In genomic region chr3:125143538-125143937, GRCh38 we compare ENCODE assay signal across 25 cellular contexts.
A peak's percentile ranks its signal among the peaks of the same experiment; 100 is the strongest.
DNase-seq lines count a peak whose midpoint lies in the region; ATAC-seq, FAIRE-seq and TF ChIP-seq lines count a peak whose summit lies in the region.
"Had no signal": no experiment of that assay in that cellular context is flagged by ENCODE, and none has a peak within 500 bp of the region (broad histone marks: within the 10 kb centered on the region; RNA-seq: fewer than 3 reads in every experiment).

No MANE protein-coding gene starts in this region.

- peaks cover 3% of the 10 kb centered on the region for H3K9me3 Mint-ChIP-seq in activated CD8-positive, alpha-beta T cell treated with anti-CD3 and anti-CD28 coated beads, Interleukin-2, amount 10 ng/mL, durations not matched to agents 7 days and 5 days (ENCODE audit: insufficient read depth)
- H3K9me3 Mint-ChIP-seq in activated CD8-positive, alpha-beta T cell treated with anti-CD3 and anti-CD28 coated beads for 36 hours, result peaks cover 4% of the 10 kb centered on the region
- H3K9me3 Mint-ChIP-seq in immature natural killer cell (no peaks in the 10 kb centered on the region), osteocyte (ENCODE audit: unreplicated experiment) (no peaks in the 10 kb centered on the region)
- H3K9me3 Mint-ChIP-seq: activated naive CD4-positive, alpha-beta T cell treated with anti-CD3 and anti-CD28 coated beads for 36 hours; stimulated activated naive B cell treated with anti-CD40 and anti-IgM and Interleukin-4, amounts not matched to agents 10 μg/mL and 1 μg/mL and 100 μg/mL, for 72 hours had no signal

- ATAC-seq in activated CD8-positive, alpha-beta T cell treated with anti-CD3 and anti-CD28 coated beads, Interleukin-2, amount 10 ng/mL, durations not matched to agents 7 days and 5 days, result no peak
- ATAC-seq in activated CD8-positive, alpha-beta T cell treated with anti-CD3 and anti-CD28 coated beads for 36 hours, result no peak
- ATAC-seq in Panc1 (no peak), HG02759 (IDR thresholded peaks at IDR 0.05; ENCODE audit: unreplicated experiment) (no peak)
- ATAC-seq: body of pancreas; mucosa of descending colon; stimulated activated naive B cell treated with anti-CD40 and anti-IgM and Interleukin-4, amounts not matched to agents 10 μg/mL and 1 μg/mL and 100 μg/mL, for 72 hours had no signal

- CTCF ChIA-PET in activated CD8-positive, alpha-beta T cell treated with anti-CD3 and anti-CD28 coated beads, Interleukin-2, amount 10 ng/mL, durations not matched to agents 7 days and 5 days (lab: Charles Lee), result interaction anchor here (1.3 kb wide), 1 partner anchor 91 kb away, joined by 3 read pairs; no protein-coding TSS in a partner anchor
- CTCF ChIA-PET in activated CD8-positive, alpha-beta T cell treated with anti-CD3 and anti-CD28 coated beads for 36 hours (lab: Charles Lee), result no interaction called here
- CTCF ChIA-PET in Panc1 (lab: Charles Lee), result no interaction called here

- POLR2A ChIA-PET in activated CD8-positive, alpha-beta T cell treated with anti-CD3 and anti-CD28 coated beads, Interleukin-2, amount 10 ng/mL, durations not matched to agents 7 days and 5 days (lab: Charles Lee), result no interaction called here
- POLR2A ChIA-PET in activated CD8-positive, alpha-beta T cell treated with anti-CD3 and anti-CD28 coated beads for 36 hours (lab: Charles Lee), result interaction anchor here (0.6 kb wide), 1 partner anchor 192 kb away, joined by 3 read pairs; no protein-coding TSS in a partner anchor
- POLR2A ChIA-PET in Panc1 (lab: Charles Lee), result no interaction called here

- peaks cover 8% of the 10 kb centered on the region for H3K36me3 Mint-ChIP-seq in activated CD8-positive, alpha-beta T cell treated with anti-CD3 and anti-CD28 coated beads, Interleukin-2, amount 10 ng/mL, durations not matched to agents 7 days and 5 days (ENCODE audit: low read depth)
- H3K36me3 Mint-ChIP-seq in activated CD8-positive, alpha-beta T cell treated with anti-CD3 and anti-CD28 coated beads for 36 hours (ENCODE audit: low read depth), result peaks cover 3% of the 10 kb centered on the region
- H3K36me3 Mint-ChIP-seq in immature natural killer cell (no peaks in the 10 kb centered on the region), osteocyte (ENCODE audit: unreplicated experiment) (no peaks in the 10 kb centered on the region)

- TF ChIP-seq POLR2A in GM12891 (IDR thresholded peaks at IDR 0.05; ENCODE audit: low read depth, low read length), result no peak

- H3K4me3 ChIP-seq in Panc1 (ENCODE audit: low read depth in 2 of 2, low read length in 2 of 2) (no peak overlapping the region), WERI-Rb-1 (ENCODE audit: low read depth, low read length) (no peak overlapping the region)
- H3K4me3 ChIP-seq: body of pancreas, mucosa of descending colon, SJCRH30 had no signal

- BruUV-seq in Panc1 (replicated peaks; lab: Mats Ljungman, UMichigan), result no TSS peak

- intact Hi-C loops in activated CD8-positive, alpha-beta T cell treated with anti-CD3 and anti-CD28 coated beads for 36 hours (cut with micrococcal nuclease), result loop anchor here (5.0 kb wide), 1 partner anchor 91 kb away; no protein-coding TSS in a partner anchor
- intact Hi-C loops in Panc1 (cut with micrococcal nuclease; ENCODE audit: unreplicated experiment), result no loop called here

- H3K4me1 Mint-ChIP-seq in activated CD8-positive, alpha-beta T cell treated with anti-CD3 and anti-CD28 coated beads, Interleukin-2, amount 10 ng/mL, durations not matched to agents 7 days and 5 days (ENCODE audit: low read depth), result peaks cover 83% of the 10 kb centered on the region
- peaks cover 43% of the 10 kb centered on the region for H3K4me1 Mint-ChIP-seq in activated CD8-positive, alpha-beta T cell treated with anti-CD3 and anti-CD28 coated beads for 36 hours (ENCODE audit: low read depth)
- H3K4me1 Mint-ChIP-seq in immature natural killer cell (peaks cover 71 to 84% of the 10 kb centered on the region in 2 donors), osteocyte (ENCODE audit: unreplicated experiment) (peaks cover 74% of the 10 kb centered on the region)

- no peaks in the 10 kb centered on the region for H3K36me3 ChIP-seq in Panc1 (ENCODE audit: control insufficient read depth, insufficient read depth, low read length)
- H3K36me3 ChIP-seq in WERI-Rb-1, result no peaks in the 10 kb centered on the region
- H3K36me3 ChIP-seq: SJCRH30 had no signal

- H3K27ac Mint-ChIP-seq in activated CD8-positive, alpha-beta T cell treated with anti-CD3 and anti-CD28 coated beads, Interleukin-2, amount 10 ng/mL, durations not matched to agents 7 days and 5 days, result peak overlapping the region; percentile 97
- H3K27ac Mint-ChIP-seq in activated CD8-positive, alpha-beta T cell treated with anti-CD3 and anti-CD28 coated beads for 36 hours, result no peak overlapping the region
- H3K27ac Mint-ChIP-seq in immature natural killer cell (peak overlapping the region; percentile 38 to 92 (median 69)), osteocyte (ENCODE audit: unreplicated experiment) (peak overlapping the region; percentile 79)
- H3K27ac Mint-ChIP-seq: activated naive CD4-positive, alpha-beta T cell treated with anti-CD3 and anti-CD28 coated beads for 36 hours had no signal

- TF ChIP-seq CTCF in activated CD8-positive, alpha-beta T cell treated with anti-CD3 and anti-CD28 coated beads for 36 hours (IDR thresholded peaks at IDR 0.05), result no peak
- TF ChIP-seq CTCF in Panc1 (IDR thresholded peaks at IDR 0.05) (no peak), osteocyte (IDR thresholded peaks at IDR 0.05) (no peak), WERI-Rb-1 (IDR thresholded peaks at IDR 0.05; ENCODE audit: low read depth, low read length) (no peak)

- no peak overlapping the region for H3K4me3 Mint-ChIP-seq in activated CD8-positive, alpha-beta T cell treated with anti-CD3 and anti-CD28 coated beads, Interleukin-2, amount 10 ng/mL, durations not matched to agents 7 days and 5 days
- no peak overlapping the region for H3K4me3 Mint-ChIP-seq in activated CD8-positive, alpha-beta T cell treated with anti-CD3 and anti-CD28 coated beads for 36 hours
- H3K4me3 Mint-ChIP-seq in immature natural killer cell, result peak overlapping the region in 1 of 5 donors; percentile 59
- no peak overlapping the region for H3K4me3 Mint-ChIP-seq in osteocyte (ENCODE audit: unreplicated experiment)
- H3K4me3 Mint-ChIP-seq: activated naive CD4-positive, alpha-beta T cell treated with anti-CD3 and anti-CD28 coated beads for 36 hours had no signal

- peaks cover 9% of the 10 kb centered on the region for H3K4me1 ChIP-seq in Panc1 (ENCODE audit: control insufficient read depth, insufficient read depth, low read length)

- DNase-seq in activated CD8-positive, alpha-beta T cell treated with anti-CD3 and anti-CD28 coated beads, Interleukin-2, amount 10 ng/mL, durations not matched to agents 7 days and 5 days, result no peak
- DNase-seq in activated CD8-positive, alpha-beta T cell treated with anti-CD3 and anti-CD28 coated beads for 36 hours, result no peak
- DNase-seq in Panc1 (ENCODE audit: low read depth, low spot score), result no peak
- DNase-seq in immature natural killer cell, result no peak
- DNase-seq in osteocyte (ENCODE audit: extremely low spot score, unreplicated experiment), result no peak
- no peak for DNase-seq in GM12891 (ENCODE audit: insufficient read length, low spot score)
- DNase-seq in WERI-Rb-1, result no peak
- DNase-seq: activated CD4-positive, alpha-beta T cell treated with anti-CD3 and anti-CD28 coated beads, Interleukin-2, amount 50 U/mL, for 48 hours; activated naive CD4-positive, alpha-beta T cell treated with anti-CD3 and anti-CD28 coated beads for 36 hours; activated T-cell treated with anti-CD3 and anti-CD28 coated beads, Interleukin-2, amount 50 U/mL, for 1 hour; AML-193; body of pancreas; Calu3; cortex of kidney; EL; foreskin melanocyte; kidney; mucosa of descending colon; NCI-H526; nucleus accumbens; stimulated activated CD4-positive, alpha-beta T cell treated with anti-CD3 and anti-CD28 coated beads, Interleukin-15, amount 100 ng/mL, for 24 hours; stimulated activated naive B cell treated with anti-CD40 and anti-IgM and Interleukin-4, amounts not matched to agents 10 μg/mL and 1 μg/mL and 100 μg/mL, for 72 hours had no signal

- no peak for FAIRE-seq in GM12891 (lab: Jason Lieb, UNC)
- FAIRE-seq: kidney had no signal

- no peaks in the 10 kb centered on the region for H3K9me3 ChIP-seq in Panc1 (ENCODE audit: control insufficient read depth, insufficient read depth, low read depth, low read length)
- H3K9me3 ChIP-seq in WERI-Rb-1 (ENCODE audit: severe bottlenecking), result no peaks in the 10 kb centered on the region
- H3K9me3 ChIP-seq: body of pancreas, mucosa of descending colon, SJCRH30 had no signal

- in situ Hi-C loops in Panc1 (cut with HindIII; ENCODE audit: low pct_unique_long_range_greater_than_20kb, low sequenced_read_pairs), result no loop called here

- H3K27me3 Mint-ChIP-seq in activated CD8-positive, alpha-beta T cell treated with anti-CD3 and anti-CD28 coated beads, Interleukin-2, amount 10 ng/mL, durations not matched to agents 7 days and 5 days (ENCODE audit: low read depth), result peaks cover 7% of the 10 kb centered on the region
- peaks cover 16% of the 10 kb centered on the region for H3K27me3 Mint-ChIP-seq in activated CD8-positive, alpha-beta T cell treated with anti-CD3 and anti-CD28 coated beads for 36 hours
- H3K27me3 Mint-ChIP-seq in immature natural killer cell (ENCODE audit: low read depth in 3 of 3), result peaks cover 4 to 11% (median 4%) of the 10 kb centered on the region in 3 donors
- no peaks in the 10 kb centered on the region for H3K27me3 Mint-ChIP-seq in osteocyte (ENCODE audit: unreplicated experiment)

- H3K27ac ChIP-seq in Panc1 (ENCODE audit: low read length) (peak overlapping the region; percentile 60), WERI-Rb-1 (no peak overlapping the region)
- H3K27ac ChIP-seq: 22Rv1, body of pancreas, SJCRH30 had no signal

- H3K27me3 ChIP-seq in Panc1 (ENCODE audit: control insufficient read depth, insufficient read depth, low read length) (no peaks in the 10 kb centered on the region), WERI-Rb-1 (ENCODE audit: insufficient read depth, low read depth, severe bottlenecking) (no peaks in the 10 kb centered on the region)
- H3K27me3 ChIP-seq: body of pancreas, SJCRH30 had no signal

TF ChIP-seq in GM12891, 5 proteins besides CTCF, POLR2A, EP300 and RAD21:
- TF ChIP-seq POLR2AphosphoS5 (IDR thresholded peaks at IDR 0.05; ENCODE audit: low read depth, low read length), result no peak
- TF ChIP-seq TAF1 (IDR thresholded peaks at IDR 0.05; ENCODE audit: low read depth, low read length), result no peak
- no peak for TF ChIP-seq PAX5 (IDR thresholded peaks at IDR 0.05; ENCODE audit: insufficient read depth, low read length, severe bottlenecking)
- no peak for TF ChIP-seq SPI1 (IDR thresholded peaks at IDR 0.05; ENCODE audit: low read depth, low read length)
- TF ChIP-seq POU2F2 (IDR thresholded peaks at IDR 0.05; ENCODE audit: low read depth, low read length), result no peak
